ENCODE assay signal across 15 cellular contexts in genomic region chr12:27624586-27624985, GRCh38.
"Had no signal": no experiment of that assay in that cellular context is flagged by ENCODE, and none has a peak within 500 bp of the region (broad histone marks: within the 10 kb centered on the region; RNA-seq: fewer than 3 reads in every experiment).

No MANE protein-coding gene starts in this region.

- H3K9me3 Mint-ChIP-seq: activated naive CD8-positive, alpha-beta T cell treated with anti-CD3 and anti-CD28 coated beads for 36 hours; activated T-cell treated with anti-CD3 and anti-CD28 coated beads, Interleukin-2, amount 50 U/mL, for 72 hours; memory B cell; naive thymus-derived CD8-positive, alpha-beta T cell; stimulated activated naive CD8-positive, alpha-beta T cell treated with anti-CD3 and anti-CD28 coated beads, Interleukin-15, Interleukin-2, amounts not matched to agents 100 ng/mL and 50 ng/mL, for 24 hours had no signal

- H3K4me1 Mint-ChIP-seq: memory B cell, T-helper 17 cell had no signal

- H3K36me3 ChIP-seq: right atrium auricular region, upper lobe of left lung had no signal

- H3K27me3 Mint-ChIP-seq: naive thymus-derived CD8-positive, alpha-beta T cell; stimulated activated naive CD8-positive, alpha-beta T cell treated with anti-CD3 and anti-CD28 coated beads, Interleukin-15, Interleukin-2, amounts not matched to agents 100 ng/mL and 50 ng/mL, for 24 hours; T-helper 17 cell had no signal

- H3K36me3 Mint-ChIP-seq: activated naive CD8-positive, alpha-beta T cell treated with anti-CD3 and anti-CD28 coated beads for 36 hours; memory B cell; naive thymus-derived CD8-positive, alpha-beta T cell had no signal

- ATAC-seq: activated T-cell treated with anti-CD3 and anti-CD28 coated beads, Interleukin-2, amount 50 U/mL, for 72 hours; naive thymus-derived CD8-positive, alpha-beta T cell; T-helper 17 cell had no signal

- H3K27ac ChIP-seq: right atrium auricular region, upper lobe of left lung had no signal

- H3K4me3 ChIP-seq: right atrium auricular region, upper lobe of left lung had no signal

- H3K27me3 ChIP-seq: right atrium auricular region, upper lobe of left lung had no signal

- H3K4me3 Mint-ChIP-seq: activated naive CD8-positive, alpha-beta T cell treated with anti-CD3 and anti-CD28 coated beads for 36 hours; activated T-cell treated with anti-CD3 and anti-CD28 coated beads, Interleukin-2, amount 50 U/mL, for 72 hours; memory B cell; naive thymus-derived CD8-positive, alpha-beta T cell; stimulated activated naive CD8-positive, alpha-beta T cell treated with anti-CD3 and anti-CD28 coated beads, Interleukin-15, Interleukin-2, amounts not matched to agents 100 ng/mL and 50 ng/mL, for 24 hours; T-helper 17 cell had no signal

- H3K27ac Mint-ChIP-seq: activated naive CD8-positive, alpha-beta T cell treated with anti-CD3 and anti-CD28 coated beads for 36 hours; activated T-cell treated with anti-CD3 and anti-CD28 coated beads, Interleukin-2, amount 50 U/mL, for 72 hours; memory B cell; naive thymus-derived CD8-positive, alpha-beta T cell; stimulated activated naive CD8-positive, alpha-beta T cell treated with anti-CD3 and anti-CD28 coated beads, Interleukin-15, Interleukin-2, amounts not matched to agents 100 ng/mL and 50 ng/mL, for 24 hours; T-helper 17 cell had no signal

- H3K9me3 ChIP-seq: right atrium auricular region, upper lobe of left lung had no signal

- DNase-seq: activated CD4-positive, alpha-beta T cell treated with anti-CD3 and anti-CD28 coated beads for 4 hours; activated CD8-positive, alpha-beta memory T cell treated with anti-CD3 and anti-CD28 coated beads, Interleukin-2, amount 50 U/mL, for 48 hours; activated gamma-delta T cell treated with Interleukin-2 at 50 U/mL for 16 hours; activated naive CD8-positive, alpha-beta T cell treated with anti-CD3 and anti-CD28 coated beads for 36 hours; activated T-cell treated with anti-CD3 and anti-CD28 coated beads, Interleukin-2, amount 50 U/mL, for 72 hours; amygdala; effector memory CD4-positive, alpha-beta T cell; head of caudate nucleus; naive thymus-derived CD8-positive, alpha-beta T cell; small intestine; T-helper 17 cell; upper lobe of left lung had no signal
